In genomic region chr3:123635220-123635619, GRCh38 we compare ENCODE assay signal across 17 cellular contexts. TPM values are rescaled to one million over a fixed set of nuclear protein-coding genes. Genes with fewer than 3 reads are reported as not detected.
A peak's percentile ranks its signal among the peaks of the same experiment; 100 is the strongest.
DNase-seq lines count a peak whose midpoint lies in the region; ATAC-seq and TF ChIP-seq lines count a peak whose summit lies in the region.
"Had no signal": no experiment of that assay in that cellular context is flagged by ENCODE, and none has a peak within 500 bp of the region (broad histone marks: within the 10 kb centered on the region; RNA-seq: fewer than 3 reads in every experiment).

No MANE protein-coding gene starts in this region.

- no peaks in the 10 kb centered on the region for H3K27me3 Mint-ChIP-seq in H9 (ENCODE audit: low read depth)
- no peaks in the 10 kb centered on the region for H3K27me3 Mint-ChIP-seq in activated naive CD8-positive, alpha-beta T cell treated with anti-CD3 and anti-CD28 coated beads, Interleukin-2, amount 50 U/mL, for 24 hours
- H3K27me3 Mint-ChIP-seq: activated CD4-positive, alpha-beta memory T cell treated with anti-CD3 and anti-CD28 coated beads for 36 hours; stimulated activated naive B cell treated with anti-CD40 and anti-IgM and Interleukin-4, amounts not matched to agents 10 μg/mL and 1 μg/mL and 100 μg/mL, for 72 hours had no signal

- TF ChIP-seq POLR2A in stomach (IDR thresholded peaks at IDR 0.05) (no peak), adrenal gland (IDR thresholded peaks at IDR 0.05) (no peak)

- H2BK15ac ChIP-seq in H9 (ENCODE audit: low read depth, low read length) = no peak overlapping the region

- no peak overlapping the region for H3K4me3 Mint-ChIP-seq in H9
- H3K4me3 Mint-ChIP-seq in activated naive CD8-positive, alpha-beta T cell treated with anti-CD3 and anti-CD28 coated beads, Interleukin-2, amount 50 U/mL, for 24 hours = no peak overlapping the region
- H3K4me3 Mint-ChIP-seq: activated CD4-positive, alpha-beta memory T cell treated with anti-CD3 and anti-CD28 coated beads for 36 hours; stimulated activated naive B cell treated with anti-CD40 and anti-IgM and Interleukin-4, amounts not matched to agents 10 μg/mL and 1 μg/mL and 100 μg/mL, for 72 hours; T-helper 2 cell treated with Interferon-gamma antibody and Interleukin-4, amounts not matched to agents 5 μg/mL and 100 μg/mL, for 36 hours had no signal

- H2BK5ac ChIP-seq in H9 (ENCODE audit: insufficient read length, low read length) = no peak overlapping the region

- TF ChIP-seq EP300 in stomach (IDR thresholded peaks at IDR 0.05) = no peak

- no peaks in the 10 kb centered on the region for H3K27me3 ChIP-seq in H9 (ENCODE audit: insufficient read depth, low read length)
- no peaks in the 10 kb centered on the region for H3K27me3 ChIP-seq in stomach
- H3K27me3 ChIP-seq in adrenal gland = no peaks in the 10 kb centered on the region
- H3K27me3 ChIP-seq: cardiac muscle cell had no signal

- H3T11ph ChIP-seq in H9 (ENCODE audit: low read length) = no peak overlapping the region

- no peak overlapping the region for H4K8ac ChIP-seq in H9 (replicated peaks; ENCODE audit: insufficient read length, low read depth, low read length)

- no peak overlapping the region for H2AK5ac ChIP-seq in H9 (ENCODE audit: insufficient read length, low read length)

- H2BK120ac ChIP-seq in H9 (ENCODE audit: low read depth, low read length, poor library complexity, severe bottlenecking) = no peak overlapping the region

- H3K9ac ChIP-seq in H9 (ENCODE audit: extremely low read depth, insufficient read length, low read length) = no peak overlapping the region

- no peaks in the 10 kb centered on the region for H3K9me3 Mint-ChIP-seq in H9
- no peaks in the 10 kb centered on the region for H3K9me3 Mint-ChIP-seq in activated naive CD8-positive, alpha-beta T cell treated with anti-CD3 and anti-CD28 coated beads, Interleukin-2, amount 50 U/mL, for 24 hours
- H3K9me3 Mint-ChIP-seq: activated CD4-positive, alpha-beta memory T cell treated with anti-CD3 and anti-CD28 coated beads for 36 hours; stimulated activated naive B cell treated with anti-CD40 and anti-IgM and Interleukin-4, amounts not matched to agents 10 μg/mL and 1 μg/mL and 100 μg/mL, for 72 hours; T-helper 2 cell treated with Interferon-gamma antibody and Interleukin-4, amounts not matched to agents 5 μg/mL and 100 μg/mL, for 36 hours had no signal

- intact Hi-C loops in stomach (cut with DNase I; ENCODE audit: low total_unique reads) = no loop called here
- intact Hi-C loops in adrenal gland (cut with DNase I) = no loop called here

- no peak for TF ChIP-seq CTCF in H9 (conservative IDR thresholded peaks at IDR 0.05)
- no peak for TF ChIP-seq CTCF in stomach (IDR thresholded peaks at IDR 0.05)
- no peak for TF ChIP-seq CTCF in adrenal gland (IDR thresholded peaks at IDR 0.05)

- no peaks in the 10 kb centered on the region for H3K79me1 ChIP-seq in H9 (ENCODE audit: insufficient read depth, low read depth, low read length, poor library complexity, severe bottlenecking)

- no peak overlapping the region for H4K5ac ChIP-seq in H9 (ENCODE audit: insufficient read length, low read depth, low read length)

- DNase-seq in H9 = no peak
- DNase-seq in NCI-H510A (lab: John Stamatoyannopoulos, UW) = peak; percentile 32
- peak; percentile 29 for DNase-seq in glomerular visceral epithelial cell (ENCODE audit: extremely low spot score)
- DNase-seq in stomach = no peak
- DNase-seq in activated naive CD8-positive, alpha-beta T cell treated with anti-CD3 and anti-CD28 coated beads, Interleukin-2, amount 50 U/mL, for 24 hours = no peak
- no peak for DNase-seq in adrenal gland
- no peak for DNase-seq in islet precursor cell
- DNase-seq in NCI-H1694 treated with DMSO at 0.1 percent for 48 hours (lab: John Stamatoyannopoulos, UW) = no peak
- DNase-seq: activated CD4-positive, alpha-beta memory T cell treated with anti-CD3 and anti-CD28 coated beads for 36 hours; activated effector memory CD4-positive, alpha-beta T cell treated with anti-CD3 and anti-CD28 coated beads, Interleukin-2, amount 50 U/mL, for 16 hours; erythroblast; GDM1; NCI-H1930; stimulated activated CD4-positive, alpha-beta T cell treated with anti-CD3 and anti-CD28 coated beads, Interleukin-1b, Interleukin-23, amount 100 ng/mL, for 48 hours; stimulated activated naive B cell treated with anti-CD40 and anti-IgM and Interleukin-4, amounts not matched to agents 10 μg/mL and 1 μg/mL and 100 μg/mL, for 72 hours had no signal

- no peak overlapping the region for H3K14ac ChIP-seq in H9 (ENCODE audit: insufficient read depth, low read length)

- no CpG with 5 or more reads among the region's 4 CpGs for WGBS in H9 (ENCODE audit: extremely low coverage, insufficient read length, low lambda C conversion rate)
- WGBS in stomach, 5 donors = 28 to 66% (median 59%) methylated on average over 4 of the region's 4 CpGs
- WGBS in adrenal gland, 4 donors = 84 to 94% (median 92%) methylated on average over 4 of the region's 4 CpGs

- no peaks in the 10 kb centered on the region for H3K23me2 ChIP-seq in H9 (ENCODE audit: insufficient read length, low read depth, low read length, poor library complexity, severe bottlenecking)

- H4K20me1 ChIP-seq in H9 (ENCODE audit: control insufficient read depth, insufficient read depth, insufficient read length) = no peaks in the 10 kb centered on the region

- peak overlapping the region; percentile 3 for H3K18ac ChIP-seq in H9 (ENCODE audit: insufficient read length, low read depth, low read length)

- H3K27ac ChIP-seq in H9 (ENCODE audit: insufficient read length, low read depth, low read length) = no peak overlapping the region
- peak overlapping the region in 4 of 5 donors; percentile 48 to 82 (median 66) for H3K27ac ChIP-seq in stomach
- H3K27ac ChIP-seq in adrenal gland = peak overlapping the region in 1 of 5 donors; percentile 76

- no peak overlapping the region for H2BK20ac ChIP-seq in H9 (ENCODE audit: low read depth, low read length, poor library complexity, severe bottlenecking)

- H3K4me2 ChIP-seq in H9 (ENCODE audit: insufficient read depth, insufficient read length, low read length) = no peak overlapping the region

- H3K9me3 ChIP-seq in H9 (ENCODE audit: control insufficient read depth, low read depth, low read length) (no peaks in the 10 kb centered on the region), stomach (no peaks in the 10 kb centered on the region), adrenal gland (replicated peaks in 1 of 3) (no peaks in the 10 kb centered on the region)

- no peak overlapping the region for H4K91ac ChIP-seq in H9 (ENCODE audit: insufficient read length, low read depth, low read length)

- peaks cover 0 to 3% (median 0%) of the 10 kb centered on the region in 3 experiments; a peak in 1 of 7 replicates for H3K36me3 Mint-ChIP-seq in H9 (ENCODE audit: insufficient read depth in 1 of 3, low read depth in 3 of 3)
- peaks cover 5% of the 10 kb centered on the region for H3K36me3 Mint-ChIP-seq in activated naive CD8-positive, alpha-beta T cell treated with anti-CD3 and anti-CD28 coated beads, Interleukin-2, amount 50 U/mL, for 24 hours (ENCODE audit: low read depth)

- H2BK12ac ChIP-seq in H9 (ENCODE audit: insufficient read length, low read depth, low read length) = no peak overlapping the region

- H3K23ac ChIP-seq in H9 (ENCODE audit: insufficient read length, low read depth, low read length) = no peak overlapping the region

- H3K79me2 ChIP-seq in H9 (ENCODE audit: insufficient read depth, low read length) = no peaks in the 10 kb centered on the region

- H3K36me3 ChIP-seq in stomach = peaks cover 11 to 63% (median 22%) of the 10 kb centered on the region in 4 donors
- H3K36me3 ChIP-seq in adrenal gland (replicated peaks in 1 of 2) = no peaks in the 10 kb centered on the region
- H3K36me3 ChIP-seq: cardiac muscle cell had no signal

- H3K56ac ChIP-seq in H9 (ENCODE audit: insufficient read length, low read depth, low read length) = no peak overlapping the region

- H3K4me1 ChIP-seq in H9 (ENCODE audit: insufficient read depth, low read length) (peaks cover 4% of the 10 kb centered on the region; the same call in 1 of the 2 replicates), stomach (peaks cover 27 to 73% (median 44%) of the 10 kb centered on the region in 4 donors), adrenal gland (replicated peaks in 1 of 2) (peaks cover 0 to 10% of the 10 kb centered on the region in 2 donors)

- ATAC-seq in activated naive CD8-positive, alpha-beta T cell treated with anti-CD3 and anti-CD28 coated beads, Interleukin-2, amount 50 U/mL, for 24 hours = no peak
- ATAC-seq: stimulated activated naive B cell treated with anti-CD40 and anti-IgM and Interleukin-4, amounts not matched to agents 10 μg/mL and 1 μg/mL and 100 μg/mL, for 72 hours had no signal

- no peak overlapping the region for H3K4ac ChIP-seq in H9 (ENCODE audit: low read depth, low read length)

- H3K4me1 Mint-ChIP-seq in H9 = peaks cover 43 to 60% of the 10 kb centered on the region in 2 experiments
- no peaks in the 10 kb centered on the region for H3K4me1 Mint-ChIP-seq in activated naive CD8-positive, alpha-beta T cell treated with anti-CD3 and anti-CD28 coated beads, Interleukin-2, amount 50 U/mL, for 24 hours

- no peak overlapping the region for H2AFZ ChIP-seq in H9 (ENCODE audit: low read length)

- 0 out of 7 replicates have a peak overlapping the region, but pooled peaks of 1 of the 3 experiments have one; percentile 70 for H3K27ac Mint-ChIP-seq in H9
- no peak overlapping the region for H3K27ac Mint-ChIP-seq in activated naive CD8-positive, alpha-beta T cell treated with anti-CD3 and anti-CD28 coated beads, Interleukin-2, amount 50 U/mL, for 24 hours
- H3K27ac Mint-ChIP-seq: activated CD4-positive, alpha-beta memory T cell treated with anti-CD3 and anti-CD28 coated beads for 36 hours; stimulated activated naive B cell treated with anti-CD40 and anti-IgM and Interleukin-4, amounts not matched to agents 10 μg/mL and 1 μg/mL and 100 μg/mL, for 72 hours; T-helper 2 cell treated with Interferon-gamma antibody and Interleukin-4, amounts not matched to agents 5 μg/mL and 100 μg/mL, for 36 hours had no signal

- H3K4me3 ChIP-seq in stomach (no peak overlapping the region), adrenal gland (no peak overlapping the region)
- H3K4me3 ChIP-seq: cardiac muscle cell had no signal

RNA-seq across cellular contexts. Expression of gene HACD2, which starts 50.4 kb away (rescaled TPM):
- total RNA-seq in H9 (2021) (27.4 and 28.4 TPM in 2 replicates), stomach (10 to 100 TPM in 4 of 5 donors, 1 to 10 TPM in 1; 6.7 to 36.0 (median 22.8) TPM), adrenal gland (10 to 100 TPM; 14.2 to 29.9 (median 23.0) TPM)
- polyA plus RNA-seq in stomach (10 to 100 TPM in 1 of 3 donors, 1 to 10 TPM in 2; 5.3 to 10.1 (median 7.2) TPM), adrenal gland (10 to 100 TPM in 1 of 3 donors, 1 to 10 TPM in 2; 5.1 to 22.0 (median 8.1) TPM)

Comparison
In these comparisons a context has a peak if more than half of its experiments do, and no peak if none do; other contexts are left out.
1. DNase-seq: peak in NCI-H510A (single experiment) and glomerular visceral epithelial cell (single experiment); none in H9 (single experiment), stomach (single experiment), activated naive CD8-positive, alpha-beta T cell treated with anti-CD3 and anti-CD28 coated beads, Interleukin-2, amount 50 U/mL, for 24 hours (single experiment), adrenal gland (0 of 7), islet precursor cell (single experiment) and NCI-H1694 treated with DMSO at 0.1 percent for 48 hours (single experiment).